In genomic region chr1:179025975-179026812, GRCh38 we compare ENCODE assay signal across 8 cellular contexts. TPM values are rescaled to one million over a fixed set of nuclear protein-coding genes. Genes with fewer than 3 reads are reported as not detected.
DNase-seq lines count a peak whose midpoint lies in the region; ATAC-seq, FAIRE-seq and TF ChIP-seq lines count a peak whose summit lies in the region.

No MANE protein-coding gene starts in this region.

- peaks cover 11% of the 10 kb centered on the region for H3K27me3 Mint-ChIP-seq in activated naive CD4-positive, alpha-beta T cell treated with anti-CD3 and anti-CD28 coated beads, Interleukin-2, amount 10 ng/mL, durations not matched to agents 7 days and 5 days
- peaks cover 8% of the 10 kb centered on the region for H3K27me3 Mint-ChIP-seq in glutamatergic neuron (ENCODE audit: unreplicated experiment)

- no peaks in the 10 kb centered on the region for H3K36me3 Mint-ChIP-seq in activated naive CD4-positive, alpha-beta T cell treated with anti-CD3 and anti-CD28 coated beads, Interleukin-2, amount 10 ng/mL, durations not matched to agents 7 days and 5 days
- no peaks in the 10 kb centered on the region for H3K36me3 Mint-ChIP-seq in glutamatergic neuron (ENCODE audit: unreplicated experiment)

- peaks cover 50% of the 10 kb centered on the region for H3K79me2 ChIP-seq in GM23248 (ENCODE audit: insufficient read depth)

- no peaks in the 10 kb centered on the region for H4K20me1 ChIP-seq in GM23248 (ENCODE audit: insufficient read depth)

- H3K27ac ChIP-seq in GM23248 (peak overlapping the region; percentile 69), pancreas (peak overlapping the region; percentile 90 to 99 (median 98)), transverse colon (peak overlapping the region; percentile 97 to 99 (median 98))

- intact Hi-C loops in pancreas (cut with DNase I): no loop called here
- intact Hi-C loops in transverse colon (cut with DNase I; ENCODE audit: low total_unique reads): no loop called here

- H3K4me3 ChIP-seq in GM23248 (peak overlapping the region; percentile 93), pancreas (peak overlapping the region; percentile 57 to 94 (median 76)), transverse colon (peak overlapping the region; percentile 79 to 95 (median 92))

- 1% methylated on average over 45 to 51 of the region's 110 CpGs for WGBS in GM23248 (ENCODE audit: low coverage in 1 of 2, low lambda C conversion rate in 2 of 2, missing lambda C conversion rate in 2 of 2), 2 experiments
- WGBS in pancreas, 2 donors: 0 to 1% methylated on average over 56 to 110 of the region's 110 CpGs
- WGBS in transverse colon (ENCODE audit: low coverage in 1 of 2), 2 donors: 1% methylated on average over 38 of the region's 110 CpGs; no CpG with 5 or more reads in 1 of the 2 donors

- peak overlapping the region; percentile 83 for H3K4me3 Mint-ChIP-seq in activated naive CD4-positive, alpha-beta T cell treated with anti-CD3 and anti-CD28 coated beads, Interleukin-2, amount 10 ng/mL, durations not matched to agents 7 days and 5 days
- peak overlapping the region; percentile 94 for H3K4me3 Mint-ChIP-seq in glutamatergic neuron (ENCODE audit: unreplicated experiment)

- DNase-seq in GDM1 (lab: John Stamatoyannopoulos, UW): peak; percentile 81
- peak; percentile 75 for DNase-seq in GM23248
- DNase-seq in Kasumi-1 (lab: John Stamatoyannopoulos, UW): peak; percentile 45 to 61
- DNase-seq in SK-N-DZ (ENCODE audit: low spot score): peak; percentile 75
- DNase-seq in activated naive CD4-positive, alpha-beta T cell treated with anti-CD3 and anti-CD28 coated beads, Interleukin-2, amount 10 ng/mL, durations not matched to agents 7 days and 5 days: peak; percentile 81
- peak; percentile 70 for DNase-seq in glutamatergic neuron
- peak; percentile 78 to 92 (median 88) for DNase-seq in pancreas
- peak; percentile 87 for DNase-seq in transverse colon

- no peak for TF ChIP-seq CTCF in glutamatergic neuron (IDR thresholded peaks at IDR 0.05; ENCODE audit: partially characterized antibody, unreplicated experiment)
- TF ChIP-seq CTCF in pancreas (IDR thresholded peaks at IDR 0.05): no peak
- TF ChIP-seq CTCF in transverse colon (IDR thresholded peaks at IDR 0.05): no peak

- peak overlapping the region; percentile 90 for H3K9ac ChIP-seq in GM23248

- peak overlapping the region; percentile 84 for H3K27ac Mint-ChIP-seq in activated naive CD4-positive, alpha-beta T cell treated with anti-CD3 and anti-CD28 coated beads, Interleukin-2, amount 10 ng/mL, durations not matched to agents 7 days and 5 days
- H3K27ac Mint-ChIP-seq in glutamatergic neuron (ENCODE audit: unreplicated experiment): peak overlapping the region; percentile 75

- CTCF ChIA-PET in activated naive CD4-positive, alpha-beta T cell treated with anti-CD3 and anti-CD28 coated beads, Interleukin-2, amount 10 ng/mL, durations not matched to agents 7 days and 5 days (lab: Charles Lee): no interaction called here

- H3K27me3 ChIP-seq in GM23248 (replicated peaks; ENCODE audit: insufficient read depth) (no peaks in the 10 kb centered on the region), pancreas (no peaks in the 10 kb centered on the region), transverse colon (no peaks in the 10 kb centered on the region)

- peak overlapping the region; percentile 98 for H3K4me2 ChIP-seq in GM23248 (ENCODE audit: unreplicated experiment)

- in situ Hi-C loops in GM23248 (cut with MboI) (no loop called here), transverse colon (cut with MboI; ENCODE audit: low pct_ligation_motif_present in 1 of 4, low pct_unique_long_range_greater_than_20kb in 1 of 4, low sequenced_read_pairs in 3 of 4) (no loop called here)

- H3K9me3 ChIP-seq in GM23248 (ENCODE audit: low read depth): no peaks in the 10 kb centered on the region
- H3K9me3 ChIP-seq in pancreas: no peaks in the 10 kb centered on the region
- H3K9me3 ChIP-seq in transverse colon: no peaks in the 10 kb centered on the region

- H3K4me1 Mint-ChIP-seq in activated naive CD4-positive, alpha-beta T cell treated with anti-CD3 and anti-CD28 coated beads, Interleukin-2, amount 10 ng/mL, durations not matched to agents 7 days and 5 days: peaks cover 57% of the 10 kb centered on the region
- peaks cover 33% of the 10 kb centered on the region for H3K4me1 Mint-ChIP-seq in glutamatergic neuron (ENCODE audit: low read depth, unreplicated experiment)

- H3K9me3 Mint-ChIP-seq in activated naive CD4-positive, alpha-beta T cell treated with anti-CD3 and anti-CD28 coated beads, Interleukin-2, amount 10 ng/mL, durations not matched to agents 7 days and 5 days: no peaks in the 10 kb centered on the region
- H3K9me3 Mint-ChIP-seq in glutamatergic neuron (ENCODE audit: unreplicated experiment): peaks cover 9% of the 10 kb centered on the region

- H3K4me1 ChIP-seq in GM23248 (ENCODE audit: insufficient read depth) (peaks cover 10% of the 10 kb centered on the region), pancreas (peaks cover 28 to 38% (median 30%) of the 10 kb centered on the region in 3 donors), transverse colon (peaks cover 16 to 51% (median 35%) of the 10 kb centered on the region in 4 donors)

- peak; percentile 88 for TF ChIP-seq POLR2A in transverse colon (IDR thresholded peaks at IDR 0.05)

- ATAC-seq in pancreas: peak; percentile 84 to 89 (median 88)

- peaks cover 13% of the 10 kb centered on the region for H3F3A ChIP-seq in GM23248 (ENCODE audit: insufficient read depth)

- FAIRE-seq in pancreas (lab: Jason Lieb, UNC): no peak

- H3K36me3 ChIP-seq in GM23248 (ENCODE audit: low read depth): no peaks in the 10 kb centered on the region
- H3K36me3 ChIP-seq in pancreas: no peaks in the 10 kb centered on the region
- no peaks in the 10 kb centered on the region for H3K36me3 ChIP-seq in transverse colon

- H3K9me2 ChIP-seq in GM23248 (ENCODE audit: insufficient read depth): no peaks in the 10 kb centered on the region

- TF ChIP-seq EP300 in transverse colon (IDR thresholded peaks at IDR 0.05; ENCODE audit: low read depth): no peak

- H2AFZ ChIP-seq in GM23248: peak overlapping the region; percentile 83

RNA-seq across cellular contexts. Expression of gene FAM20B, which starts 0.5 kb away (rescaled TPM):
- total RNA-seq in GM23248 (2014; rRNA removed; shearing (Covaris generic)): 34.9 and 47.6 TPM in 2 replicates
- polyA plus RNA-seq in GM23248 (2016; fragmentation: Nextera tagmentation; extraction: Ambion mirVana) (10.6 and 12.6 TPM in 2 replicates), pancreas (10 to 100 TPM in 1 of 2 donors, 1 to 10 TPM in 1; 5.4 to 10.3 TPM)
- 23.2 TPM in 2 replicates for polyA plus RNA-seq in SK-N-DZ (2014; cell fraction: cytosol; rRNA removed)
- polyA plus RNA-seq in SK-N-DZ (2014; cell fraction: nucleus; rRNA removed): 11.1 and 11.3 TPM in 2 replicates
- total RNA-seq in glutamatergic neuron (ENCODE audit: unreplicated experiment) (39.3 TPM), pancreas (10 to 100 TPM; 13.2 to 24.6 (median 17.9) TPM), transverse colon (10 to 100 TPM; 10.8 to 24.9 (median 17.5) TPM)

RNA-seq across cellular contexts. Expression of gene TOR3A, which starts 55.7 kb away (rescaled TPM):
- 44.8 and 45.5 TPM in 2 replicates for total RNA-seq in GM23248 (2014; rRNA removed; shearing (Covaris generic))
- polyA plus RNA-seq in GM23248 (2016; fragmentation: Nextera tagmentation; extraction: Ambion mirVana) (22.2 and 25.1 TPM in 2 replicates), pancreas (10 to 100 TPM in 1 of 2 donors, 1 to 10 TPM in 1; 8.7 to 20.0 TPM)
- 14.9 and 28.1 TPM in 2 replicates for polyA plus RNA-seq in SK-N-DZ (2014; cell fraction: cytosol; rRNA removed)
- polyA plus RNA-seq in SK-N-DZ (2014; cell fraction: nucleus; rRNA removed): 10.4 and 27.1 TPM in 2 replicates
- total RNA-seq in glutamatergic neuron (ENCODE audit: unreplicated experiment) (8.2 TPM), pancreas (10 to 100 TPM in 5 of 6 donors, 1 to 10 TPM in 1; 8.3 to 16.3 (median 13.1) TPM), transverse colon (100 to 1,000 TPM in 1 of 4 donors, 10 to 100 TPM in 3; 66.2 to 308 (median 72.7) TPM)

Comparison
In these comparisons a context has a peak if more than half of its experiments do, and no peak if none do; other contexts are left out.
1. Peak in every context shown above with its lines: DNase-seq, ATAC-seq, H3K4me3 ChIP-seq and H3K27ac ChIP-seq.